8 cellular contexts compared by ENCODE assay signal in the genomic region with DNA sequence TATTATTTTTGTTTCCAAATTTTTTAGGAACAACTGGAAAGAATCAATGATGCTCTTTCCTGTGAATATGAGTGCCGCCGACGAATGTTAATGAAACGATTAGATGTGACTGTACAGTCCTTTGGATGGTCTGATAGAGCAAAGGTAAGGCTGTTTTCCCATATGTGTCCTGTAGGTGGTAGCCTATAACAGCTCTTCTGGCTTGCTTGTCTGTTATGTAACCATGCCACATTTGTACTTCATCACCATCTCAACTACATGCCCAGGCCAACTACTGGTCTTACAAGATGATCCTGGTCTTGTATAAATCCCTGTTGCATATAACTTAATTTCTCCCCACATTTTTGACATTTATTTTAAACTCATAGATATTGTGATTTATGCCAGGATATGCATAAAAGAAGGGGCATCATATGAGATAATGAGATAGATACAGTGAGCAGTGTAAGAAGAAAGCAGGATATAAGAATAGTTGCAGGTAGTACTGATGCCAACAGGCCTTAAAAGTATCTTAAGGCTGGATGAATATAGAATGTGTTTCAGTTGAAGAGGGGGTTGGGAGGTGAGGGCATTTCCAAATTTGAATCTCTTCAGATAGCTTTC. TPM values are rescaled to one million over a fixed set of nuclear protein-coding genes. Genes with fewer than 3 reads are reported as not detected.
DNase-seq lines count a peak whose midpoint lies in the region; ATAC-seq, FAIRE-seq and TF ChIP-seq lines count a peak whose summit lies in the region.

No MANE protein-coding gene starts in this region.

- no peak overlapping the region for H3K56ac ChIP-seq in H1 (replicated peaks; ENCODE audit: insufficient read length, low read depth, low read length)

- no peak overlapping the region for H3K14ac ChIP-seq in H1 (ENCODE audit: insufficient read length)

- no peak overlapping the region for H2BK12ac ChIP-seq in H1 (ENCODE audit: low read depth, low read length)

- no peak overlapping the region for H2BK120ac ChIP-seq in H1 (replicated peaks; ENCODE audit: low read depth, low read length)

- no peak overlapping the region for H4K91ac ChIP-seq in H1 (replicated peaks; ENCODE audit: insufficient read length, low read length)

- peak; percentile 26 for DNase-seq in BJ (ENCODE audit: low read depth)
- DNase-seq in GM12892 (ENCODE audit: insufficient read length): no peak
- DNase-seq in NB4 (ENCODE audit: low read depth): peak; percentile 66
- no peak for DNase-seq in H1 (ENCODE audit: low read depth in 1 of 2, low spot score in 2 of 2)
- peak in 1 of 3 donors; percentile 70 for DNase-seq in mucosa of descending colon
- DNase-seq in amniotic stem cell (lab: John Stamatoyannopoulos, UW): no peak

- no peak for TF ChIP-seq EP300 in H1 (IDR thresholded peaks at IDR 0.05; ENCODE audit: borderline replicate concordance in 1 of 2, low read depth in 2 of 2, low read length in 2 of 2)

- no peak overlapping the region for H3K18ac ChIP-seq in H1 (ENCODE audit: extremely low read depth, low read length)

- ATAC-seq in HG02642 (IDR thresholded peaks at IDR 0.05; ENCODE audit: poor library complexity, unreplicated experiment) (peak; percentile 97), mucosa of descending colon (peak; percentile 99)

- H3K9ac ChIP-seq in H1 (replicated peaks in 1 of 4; ENCODE audit: extremely low read depth in 1 of 4, low read depth in 3 of 4, low read length in 3 of 4): no peak overlapping the region

- no peak overlapping the region for H2AFZ ChIP-seq in H1 (ENCODE audit: low read length)

- TF ChIP-seq RAD21 in H1 (IDR thresholded peaks at IDR 0.05 in 1 of 2, conservative IDR thresholded peaks at IDR 0.05 in 1 of 2; ENCODE audit: low read depth in 2 of 2, low read length in 2 of 2): peak; percentile 82 to 86

- WGBS in H1 (ENCODE audit: extremely low coverage in 1 of 2, insufficient coverage in 1 of 2, insufficient read length in 1 of 2, insufficient replicate concordance in 2 of 2, low coverage in 1 of 2, low lambda C conversion rate in 2 of 2, missing lambda C conversion rate in 1 of 2), 2 experiments: 86% methylated on average over 4 of the region's 4 CpGs; no CpG with 5 or more reads in 1 of the 2 experiments

- POLR2A ChIA-PET in BJ (lab: Charles Lee): no interaction called here
- POLR2A ChIA-PET in H1 (lab: Charles Lee; ENCODE audit: partially characterized antibody): interaction anchor here (0.6 kb wide), 1 partner anchor 15 kb away, joined by 3 read pairs; no protein-coding TSS in a partner anchor

- H3K4me3 Mint-ChIP-seq in T-helper 1 cell treated with Interleukin-12 subunit alpha and Interleukin-12 subunit beta and Interleukin-4 antibody, amounts not matched to agents 30 μg/mL and 1 μg/mL, for 36 hours: no peak overlapping the region

- H3K27me3 Mint-ChIP-seq in T-helper 1 cell treated with Interleukin-12 subunit alpha and Interleukin-12 subunit beta and Interleukin-4 antibody, amounts not matched to agents 30 μg/mL and 1 μg/mL, for 36 hours (ENCODE audit: low read depth): no peaks in the 10 kb centered on the region

- H3K4ac ChIP-seq in H1 (replicated peaks; ENCODE audit: insufficient read length, low read depth, low read length): no peak overlapping the region

- peaks cover 13% of the 10 kb centered on the region for H3K4me1 Mint-ChIP-seq in T-helper 1 cell treated with Interleukin-12 subunit alpha and Interleukin-12 subunit beta and Interleukin-4 antibody, amounts not matched to agents 30 μg/mL and 1 μg/mL, for 36 hours (ENCODE audit: low read depth)

- peaks cover 0 to under 1% of the 10 kb centered on the region in 2 experiments for H4K20me1 ChIP-seq in H1 (replicated peaks in 1 of 2; ENCODE audit: control insufficient read depth in 1 of 2, insufficient read depth in 2 of 2, low read length in 2 of 2)

- peak overlapping the region; percentile 65 for H3K27ac Mint-ChIP-seq in T-helper 1 cell treated with Interleukin-12 subunit alpha and Interleukin-12 subunit beta and Interleukin-4 antibody, amounts not matched to agents 30 μg/mL and 1 μg/mL, for 36 hours

- intact Hi-C loops in mucosa of descending colon (cut with DNase I, micrococcal nuclease): loop anchor here in 1 of 2 donors (10.0 kb wide), 2 partner anchors 91 to 211 kb away; a partner anchor contains a TSS

- peaks cover 15% of the 10 kb centered on the region for H3K36me3 Mint-ChIP-seq in T-helper 1 cell treated with Interleukin-12 subunit alpha and Interleukin-12 subunit beta and Interleukin-4 antibody, amounts not matched to agents 30 μg/mL and 1 μg/mL, for 36 hours (ENCODE audit: low read depth)

- H3K23ac ChIP-seq in H1 (ENCODE audit: insufficient read length): no peak overlapping the region

- peak; percentile 97 for FAIRE-seq in GM12892 (lab: Jason Lieb, UNC)
- peak; percentile 90 for FAIRE-seq in H1 (lab: Jason Lieb, UNC)

- no peaks in the 10 kb centered on the region for H3K79me2 ChIP-seq in H1 (ENCODE audit: control insufficient read depth in 1 of 2, insufficient read depth in 2 of 2, low read length in 2 of 2)

- H3K9me3 ChIP-seq in H1 (ENCODE audit: insufficient read depth in 2 of 2, low read depth in 1 of 2, low read length in 1 of 2) (no peaks in the 10 kb centered on the region), mucosa of descending colon (no peaks in the 10 kb centered on the region)

- no peak overlapping the region for H3K27ac ChIP-seq in H1 (ENCODE audit: low read depth, low read length)

- H3K4me3 ChIP-seq in BJ (ENCODE audit: low read depth, low read length): no peak overlapping the region
- H3K4me3 ChIP-seq in NB4 (ENCODE audit: low read depth, low read length): no peak overlapping the region
- H3K4me3 ChIP-seq in H1 (ENCODE audit: extremely low read depth in 1 of 4, insufficient read depth in 2 of 4, low read depth in 3 of 4, low read length in 4 of 4): no peak overlapping the region
- H3K4me3 ChIP-seq in mucosa of descending colon: no peak overlapping the region

- H4K5ac ChIP-seq in H1 (ENCODE audit: insufficient read length, low read depth, low read length): no peak overlapping the region

- no peaks in the 10 kb centered on the region for H3K4me1 ChIP-seq in H1 (replicated peaks in 1 of 4; ENCODE audit: control insufficient read depth in 3 of 4, insufficient read depth in 4 of 4, low read length in 3 of 4)
- H3K4me1 ChIP-seq in mucosa of descending colon (ENCODE audit: low read depth): no peaks in the 10 kb centered on the region

- H2AK5ac ChIP-seq in H1 (ENCODE audit: low read depth, low read length): no peak overlapping the region

- peak; percentile 71 for TF ChIP-seq CTCF in BJ (IDR thresholded peaks at IDR 0.05; ENCODE audit: insufficient read depth, low read depth, low read length)
- peak; percentile 47 for TF ChIP-seq CTCF in NB4 (IDR thresholded peaks at IDR 0.05; ENCODE audit: low read depth, low read length)
- peak in 2 of 3 experiments; percentile 58 to 71; a peak in 3 of 4 replicates for TF ChIP-seq CTCF in H1 (IDR thresholded peaks at IDR 0.05; ENCODE audit: control extremely low read depth in 1 of 3, insufficient read depth in 1 of 3, low read depth in 1 of 3, low read length in 3 of 3)
- peak; percentile 36 for TF ChIP-seq CTCF in mucosa of descending colon (IDR thresholded peaks at IDR 0.05)

- H3K79me1 ChIP-seq in H1 (ENCODE audit: low read depth, low read length): no peaks in the 10 kb centered on the region

- no peak overlapping the region for H2BK15ac ChIP-seq in H1 (ENCODE audit: low read length)

- TF ChIP-seq POLR2A in GM12892 (IDR thresholded peaks at IDR 0.05; ENCODE audit: low read depth, low read length) (no peak), NB4 (IDR thresholded peaks at IDR 0.05; ENCODE audit: extremely low read depth, insufficient read length) (no peak), H1 (IDR thresholded peaks at IDR 0.05; ENCODE audit: control extremely low read depth in 1 of 2, low read depth in 2 of 2, low read length in 2 of 2) (no peak)

- CTCF ChIA-PET in BJ (lab: Yijun Ruan, JAX) (interaction anchor here (0.7 to 5.7 kb wide), 15 partner anchors 12 to 225 kb away, joined by 3 to 50 read pairs (median 6); a partner anchor contains a TSS), H1 (lab: Charles Lee; ENCODE audit: partially characterized antibody) (interaction anchor here (0.8 to 2.2 kb wide), 18 partner anchors 10 to 479 kb away, joined by 3 to 18 read pairs (median 3); no protein-coding TSS in a partner anchor)

- no peaks in the 10 kb centered on the region for H3K9me3 Mint-ChIP-seq in T-helper 1 cell treated with Interleukin-12 subunit alpha and Interleukin-12 subunit beta and Interleukin-4 antibody, amounts not matched to agents 30 μg/mL and 1 μg/mL, for 36 hours

- no peak overlapping the region for H2BK5ac ChIP-seq in H1 (ENCODE audit: low read depth, low read length)

- H3K23me2 ChIP-seq in H1 (ENCODE audit: low read depth, low read length): no peaks in the 10 kb centered on the region

- H2BK20ac ChIP-seq in H1 (ENCODE audit: low read length): no peak overlapping the region

- H3K36me3 ChIP-seq in BJ (ENCODE audit: control insufficient read depth, insufficient read depth, low read length) (peaks cover 1% of the 10 kb centered on the region; the same call in 1 of the 2 replicates), H1 (ENCODE audit: control insufficient read depth in 2 of 4, insufficient read depth in 4 of 4, low read length in 3 of 4) (peaks cover 3 to 37% (median 20%) of the 10 kb centered on the region in 4 experiments; a peak in 7 of 8 replicates), mucosa of descending colon (ENCODE audit: low read depth) (no peaks in the 10 kb centered on the region)

- H3K4me2 ChIP-seq in H1 (ENCODE audit: insufficient read depth in 1 of 2, low read depth in 2 of 2, low read length in 2 of 2): no peak overlapping the region

- no peaks in the 10 kb centered on the region for H3K27me3 ChIP-seq in BJ (ENCODE audit: control insufficient read depth, insufficient read depth, low read length)
- H3K27me3 ChIP-seq in H1 (replicated peaks in 1 of 4; ENCODE audit: control insufficient read depth in 3 of 4, extremely low read depth in 1 of 4, insufficient read depth in 3 of 4, low read length in 3 of 4): no peaks in the 10 kb centered on the region

- H4K8ac ChIP-seq in H1 (ENCODE audit: extremely low read depth, insufficient read depth, low read length): no peak overlapping the region

TF ChIP-seq in H1, 55 proteins besides CTCF, POLR2A, EP300 and RAD21 (continues in another document):
- TF ChIP-seq NANOG (IDR thresholded peaks at IDR 0.05; ENCODE audit: insufficient read depth, low read depth, low read length, poor library complexity, severe bottlenecking): no peak

RNA-seq across cellular contexts. Expression of a gene that starts 20.3 kb away (rescaled TPM):
- polyA plus RNA-seq in BJ (2011; rRNA removed) (4.9 and 8.1 TPM in 2 replicates), H1 (2011; rRNA removed) (3.1 and 5.9 TPM in 2 replicates)
- polyA minus RNA-seq in BJ (2011; rRNA and poly(A)+ RNA removed): 2.0 and 3.9 TPM in 2 replicates
- 29.7 TPM for polyA plus RNA-seq in GM12892 (2012; ENCODE audit: missing spikeins)
- total RNA-seq in H1 (2021; fragmentation: NEBNext Ultra II Directional; extraction: Animal tissue kit (Norgen Biotek cat#: 25700)): 44.6 and 48.4 TPM in 2 replicates
- polyA plus RNA-seq in H1 (2011; cell fraction: cytosol; rRNA removed): 9.5 TPM
- polyA plus RNA-seq in H1 (2011; cell fraction: nucleus; rRNA removed): 1.8 TPM
- polyA plus RNA-seq in H1 (2012, experiment 1 of 2): 14.1 to 38.7 TPM (median 18.3 TPM) in 4 replicates
- polyA plus RNA-seq in H1 (2012, experiment 2 of 2): 13.1 TPM
- 34.2 TPM for polyA plus RNA-seq in H1 (2013, experiment 1 of 2)
- polyA plus RNA-seq in H1 (2013, experiment 2 of 2): 35.6 TPM
- 4.5 and 7.1 TPM in 2 replicates for polyA minus RNA-seq in H1 (2011; rRNA and poly(A)+ RNA removed)
- 6.4 TPM for polyA minus RNA-seq in H1 (2011; cell fraction: cytosol; rRNA and poly(A)+ RNA removed)
- polyA minus RNA-seq in H1 (2011; cell fraction: nucleus; rRNA and poly(A)+ RNA removed): 20.1 TPM
- total RNA-seq in mucosa of descending colon: 10 to 100 TPM; 15.8 to 29.7 (median 21.9) TPM

Comparison
In these comparisons a context has a peak if more than half of its experiments do, and no peak if none do; other contexts are left out.
1. DNase-seq: peak in BJ (single experiment) and NB4 (single experiment); none in GM12892 (single experiment), H1 (0 of 2) and amniotic stem cell (single experiment).
2. Peak in every context shown above with its lines, with median percentiles within 50 percentile points of each other: CTCF ChIP-seq.